ENCODE assay signal across 9 cellular contexts in the genomic region with DNA sequence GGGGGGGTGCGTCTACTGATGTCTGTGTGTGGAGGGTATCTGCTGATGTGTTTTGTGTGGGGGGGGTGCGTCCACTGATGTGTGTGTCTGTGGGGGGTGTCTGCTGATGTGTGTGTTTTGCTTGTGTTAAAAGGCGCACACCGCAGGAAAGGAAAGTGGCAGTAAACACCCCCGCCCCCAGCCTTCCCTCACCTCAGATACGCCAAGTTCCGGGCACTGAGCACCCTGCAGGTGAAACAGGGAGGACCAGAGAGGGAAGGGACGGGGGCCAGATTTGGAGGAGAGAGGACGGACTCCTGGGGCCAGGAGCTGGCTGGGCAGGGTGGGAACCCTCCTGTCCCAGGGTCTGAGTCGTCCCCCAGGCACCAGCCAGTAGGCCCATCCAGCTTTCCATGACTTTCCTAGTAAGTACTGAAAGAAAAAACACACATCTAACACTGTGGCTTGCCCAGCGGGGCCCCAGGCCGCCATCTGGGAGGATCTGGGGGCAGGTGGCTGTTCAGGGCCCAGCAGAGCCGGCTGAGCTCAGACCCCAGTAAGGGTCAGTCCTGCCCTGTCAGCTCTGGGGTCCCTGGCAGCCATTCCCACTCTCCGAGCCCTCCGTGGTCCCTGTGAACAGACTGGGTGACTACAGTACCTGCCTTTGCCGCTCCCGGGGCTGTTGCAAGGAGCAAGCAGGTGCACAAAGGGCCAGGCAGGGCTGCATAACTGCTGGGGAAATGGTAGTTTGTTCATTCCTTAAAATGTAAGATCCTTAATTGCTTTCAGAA.
DNase-seq lines count a peak whose midpoint lies in the region; ATAC-seq lines count a peak whose summit lies in the region.
"Had no signal": no experiment of that assay in that cellular context is flagged by ENCODE, and none has a peak within 500 bp of the region (broad histone marks: within the 10 kb centered on the region; RNA-seq: fewer than 3 reads in every experiment).

No MANE protein-coding gene starts in this region.

- DNase-seq in activated CD4-positive, alpha-beta T cell treated with anti-CD3 and anti-CD28 coated beads for 1 hour, result peak; percentile 54
- peak; percentile 41 for DNase-seq in effector CD4-positive, alpha-beta T cell
- peak; percentile 80 for DNase-seq in stimulated activated CD8-positive, alpha-beta memory T cell treated with anti-CD3 and anti-CD28 coated beads, Interleukin-4, amount 100 ng/mL, for 48 hours
- no peak for DNase-seq in NCI-H2107 treated with DMSO at 0.1 percent for 48 hours (lab: John Stamatoyannopoulos, UW; ENCODE audit: unreplicated experiment)
- DNase-seq in DMS53 treated with DMSO at 0.1 percent for 48 hours (lab: John Stamatoyannopoulos, UW; ENCODE audit: unreplicated experiment), result no peak
- DNase-seq in NK-92 (lab: John Stamatoyannopoulos, UW; ENCODE audit: unreplicated experiment), result no peak

- ATAC-seq in GM21576 (IDR thresholded peaks at IDR 0.05; ENCODE audit: unreplicated experiment), result peak; percentile 13
- no peak for ATAC-seq in HG03521 (IDR thresholded peaks at IDR 0.05; ENCODE audit: unreplicated experiment)
- ATAC-seq: heart left ventricle had no signal

Comparison
In these comparisons a context has a peak if more than half of its experiments do, and no peak if none do; other contexts are left out.
1. DNase-seq: peak in activated CD4-positive, alpha-beta T cell treated with anti-CD3 and anti-CD28 coated beads for 1 hour (single experiment), effector CD4-positive, alpha-beta T cell (single experiment) and stimulated activated CD8-positive, alpha-beta memory T cell treated with anti-CD3 and anti-CD28 coated beads, Interleukin-4, amount 100 ng/mL, for 48 hours (single experiment); none in NCI-H2107 treated with DMSO at 0.1 percent for 48 hours (single experiment), DMS53 treated with DMSO at 0.1 percent for 48 hours (single experiment) and NK-92 (single experiment).